26 cellular contexts compared by ENCODE assay signal in the genomic region with DNA sequence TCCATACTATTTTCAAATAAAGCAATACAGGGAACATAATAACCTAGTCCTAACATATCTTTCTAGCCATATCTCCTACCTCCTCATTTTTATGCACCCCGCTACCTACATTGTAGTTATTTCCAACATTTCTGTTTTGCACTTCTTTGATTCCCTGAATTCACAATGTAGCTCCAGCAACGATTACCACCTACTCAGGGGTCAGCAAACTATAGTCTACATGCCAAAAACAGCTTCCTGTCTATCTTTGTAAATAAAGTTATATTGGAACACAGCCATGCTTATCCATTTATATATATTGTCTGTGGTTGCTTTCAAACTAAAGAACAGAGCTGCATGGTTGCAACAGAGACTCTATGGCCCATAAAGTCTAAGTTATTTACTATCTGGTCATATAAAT. TPM values are rescaled to one million over a fixed set of nuclear protein-coding genes. Genes with fewer than 3 reads are reported as not detected.
DNase-seq lines count a peak whose midpoint lies in the region; ATAC-seq, FAIRE-seq and TF ChIP-seq lines count a peak whose summit lies in the region.
"Had no signal": no experiment of that assay in that cellular context is flagged by ENCODE, and none has a peak within 500 bp of the region (broad histone marks: within the 10 kb centered on the region; RNA-seq: fewer than 3 reads in every experiment).

No MANE protein-coding gene starts in this region.

- RAD21 ChIA-PET in GM12878 (lab: Charles Lee; ENCODE audit: unreplicated experiment) = no interaction called here

- H3K23ac ChIP-seq in mesenchymal stem cell (ENCODE audit: low read length in 2 of 2) = no peak overlapping the region

- H3K27ac ChIP-seq in A673 (ENCODE audit: low read depth, low read length, poor library complexity, severe bottlenecking) = no peak overlapping the region
- no peak overlapping the region for H3K27ac ChIP-seq in CD8-positive, alpha-beta T cell (ENCODE audit: low read depth, low read length)
- no peak overlapping the region for H3K27ac ChIP-seq in GM12878 (ENCODE audit: control insufficient read depth, insufficient read depth)
- no peak overlapping the region for H3K27ac ChIP-seq in mesenchymal stem cell (ENCODE audit: low read length, poor library complexity, severe bottlenecking)
- H3K27ac ChIP-seq: BLaER1 had no signal

- no peak overlapping the region for H3K14ac ChIP-seq in mesenchymal stem cell (ENCODE audit: low read length in 2 of 2)

- TF ChIP-seq CTCF in A673 (conservative IDR thresholded peaks at IDR 0.05; ENCODE audit: low read depth, low read length) = no peak
- no peak for TF ChIP-seq CTCF in CD8-positive, alpha-beta T cell (IDR thresholded peaks at IDR 0.05)
- no peak for TF ChIP-seq CTCF in GM12878 (IDR thresholded peaks at IDR 0.05 in 2 of 3, conservative IDR thresholded peaks at IDR 0.05 in 1 of 3; ENCODE audit: control insufficient read depth in 2 of 3, extremely low read depth in 1 of 3, insufficient read depth in 1 of 3, low read depth in 3 of 3, low read length in 3 of 3)
- TF ChIP-seq CTCF in Calu3 (IDR thresholded peaks at IDR 0.05; ENCODE audit: unreplicated experiment) = no peak

- peaks cover 100% of the 10 kb centered on the region for H3K79me2 ChIP-seq in GM12878 (ENCODE audit: control insufficient read depth, insufficient read depth, low read length)

- peaks cover under 1% of the 10 kb centered on the region for H3K9me3 ChIP-seq in A673 (ENCODE audit: low read depth, low read length, poor library complexity, severe bottlenecking)
- no peaks in the 10 kb centered on the region for H3K9me3 ChIP-seq in CD8-positive, alpha-beta T cell (ENCODE audit: low read length)
- no peaks in the 10 kb centered on the region for H3K9me3 ChIP-seq in GM12878 (replicated peaks; ENCODE audit: control insufficient read depth, insufficient read depth, low read length)
- H3K9me3 ChIP-seq in mesenchymal stem cell (ENCODE audit: control insufficient read depth, low read length) = no peaks in the 10 kb centered on the region
- H3K9me3 ChIP-seq: right lobe of liver, SJSA1 had no signal

- H2BK15ac ChIP-seq in mesenchymal stem cell (ENCODE audit: low read depth, poor library complexity, severe bottlenecking) = no peak overlapping the region

- H2BK5ac ChIP-seq in mesenchymal stem cell (ENCODE audit: low read depth, low read length, poor library complexity, severe bottlenecking) = no peak overlapping the region

- peaks cover 3% of the 10 kb centered on the region for H3K36me3 Mint-ChIP-seq in CD8-positive, alpha-beta T cell
- peaks cover 0 to 3% (median 0%) of the 10 kb centered on the region in 3 donors for H3K36me3 Mint-ChIP-seq in naive thymus-derived CD8-positive, alpha-beta T cell
- no peaks in the 10 kb centered on the region for H3K36me3 Mint-ChIP-seq in Calu3 (ENCODE audit: insufficient read depth, unreplicated experiment)

- H3K4me1 ChIP-seq in A673 (ENCODE audit: insufficient read depth, low read length, poor library complexity, severe bottlenecking) = peaks cover 11% of the 10 kb centered on the region
- H3K4me1 ChIP-seq in CD8-positive, alpha-beta T cell (ENCODE audit: insufficient read depth, low read length) = peaks cover 76% of the 10 kb centered on the region
- H3K4me1 ChIP-seq in GM12878 (ENCODE audit: control insufficient read depth, insufficient read depth, low read length) = peaks cover 19% of the 10 kb centered on the region
- no peaks in the 10 kb centered on the region for H3K4me1 ChIP-seq in mesenchymal stem cell (ENCODE audit: control insufficient read depth, insufficient read depth, low read depth, low read length)

- no peak overlapping the region for H4K8ac ChIP-seq in mesenchymal stem cell (ENCODE audit: low read length)

- no peak overlapping the region for H3K9ac ChIP-seq in GM12878 (ENCODE audit: control insufficient read depth, insufficient read depth, low read length)
- H3K9ac ChIP-seq in mesenchymal stem cell (ENCODE audit: low read length) = no peak overlapping the region
- H3K9ac ChIP-seq: BLaER1 had no signal

- H4K91ac ChIP-seq in mesenchymal stem cell (ENCODE audit: low read length) = no peak overlapping the region

- no peak overlapping the region for H3K18ac ChIP-seq in mesenchymal stem cell (ENCODE audit: low read depth in 1 of 2, low read length in 2 of 2)

- no peak overlapping the region for H2BK120ac ChIP-seq in mesenchymal stem cell (ENCODE audit: low read depth, low read length)

- no peaks in the 10 kb centered on the region for H3K36me3 ChIP-seq in A673 (ENCODE audit: insufficient read depth, low read length, poor library complexity, severe bottlenecking)
- no peaks in the 10 kb centered on the region for H3K36me3 ChIP-seq in CD8-positive, alpha-beta T cell (ENCODE audit: insufficient read depth, low read length)
- no peaks in the 10 kb centered on the region; a peak in 1 of 4 replicates for H3K36me3 ChIP-seq in GM12878 (ENCODE audit: control insufficient read depth in 2 of 2, insufficient read depth in 2 of 2, low read length in 1 of 2)
- H3K36me3 ChIP-seq in mesenchymal stem cell (ENCODE audit: control insufficient read depth in 1 of 2, insufficient read depth in 2 of 2, low read depth in 1 of 2, low read length in 2 of 2) = no peaks in the 10 kb centered on the region
- H3K36me3 ChIP-seq: adrenal gland, right lobe of liver, SJSA1 had no signal

- in situ Hi-C loops in GM12878 (cut with MboI) = no loop called here

- H3K4me3 ChIP-seq in A673 (ENCODE audit: low read depth, low read length, poor library complexity, severe bottlenecking) = no peak overlapping the region
- H3K4me3 ChIP-seq in CD8-positive, alpha-beta T cell (ENCODE audit: low read depth, low read length) = no peak overlapping the region
- no peak overlapping the region for H3K4me3 ChIP-seq in GM12878
- no peak overlapping the region for H3K4me3 ChIP-seq in mesenchymal stem cell (ENCODE audit: insufficient read depth in 1 of 2, low read depth in 1 of 2, low read length in 2 of 2)
- H3K4me3 ChIP-seq: BLaER1, lung, right lobe of liver, SJSA1 had no signal

- no peaks in the 10 kb centered on the region for H3K9me3 Mint-ChIP-seq in CD8-positive, alpha-beta T cell
- H3K9me3 Mint-ChIP-seq in naive thymus-derived CD8-positive, alpha-beta T cell = peaks cover 0 to 3% (median 0%) of the 10 kb centered on the region in 9 donors
- H3K9me3 Mint-ChIP-seq in Calu3 (ENCODE audit: low read depth, unreplicated experiment) = no peaks in the 10 kb centered on the region

- WGBS in GM12878 (ENCODE audit: insufficient coverage, insufficient replicate concordance, low lambda C conversion rate, missing lambda C conversion rate) = 50% methylated on average over 2 of the region's 2 CpGs
- 94% methylated on average over 2 of the region's 2 CpGs for WGBS in mesenchymal stem cell

- no peaks in the 10 kb centered on the region for H3K27me3 ChIP-seq in A673 (replicated peaks; ENCODE audit: insufficient read depth, low read depth, low read length, poor library complexity)
- no peaks in the 10 kb centered on the region for H3K27me3 ChIP-seq in CD8-positive, alpha-beta T cell (ENCODE audit: insufficient read depth, low read length)
- no peaks in the 10 kb centered on the region for H3K27me3 ChIP-seq in GM12878 (replicated peaks in 1 of 2; ENCODE audit: control insufficient read depth in 2 of 2, insufficient read depth in 2 of 2, low read length in 1 of 2)
- no peaks in the 10 kb centered on the region for H3K27me3 ChIP-seq in mesenchymal stem cell (ENCODE audit: control insufficient read depth in 1 of 2, insufficient read depth in 1 of 2, low read length in 2 of 2)
- H3K27me3 ChIP-seq: adrenal gland, BLaER1, right lobe of liver, SJSA1 had no signal

- BruUV-seq in A673 (replicated peaks; lab: Mats Ljungman, UMichigan) (no TSS peak), GM12878 (replicated peaks; lab: Mats Ljungman, UMichigan) (no TSS peak), Calu3 (replicated peaks; lab: Mats Ljungman, UMichigan) (no TSS peak)

- no peak overlapping the region for H2AK5ac ChIP-seq in mesenchymal stem cell (ENCODE audit: low read length, severe bottlenecking)

- no peaks in the 10 kb centered on the region for H3K27me3 Mint-ChIP-seq in CD8-positive, alpha-beta T cell (ENCODE audit: low read depth)
- no peaks in the 10 kb centered on the region for H3K27me3 Mint-ChIP-seq in naive thymus-derived CD8-positive, alpha-beta T cell
- H3K27me3 Mint-ChIP-seq in Calu3 (ENCODE audit: unreplicated experiment) = no peaks in the 10 kb centered on the region

- no peak overlapping the region for H3K4me3 Mint-ChIP-seq in CD8-positive, alpha-beta T cell
- H3K4me3 Mint-ChIP-seq in naive thymus-derived CD8-positive, alpha-beta T cell = peak overlapping the region in 9 of 10 donors; percentile 3 to 54 (median 26)
- H3K4me3 Mint-ChIP-seq in Calu3 (ENCODE audit: low read depth, unreplicated experiment) = no peak overlapping the region

- no peak overlapping the region for H2AFZ ChIP-seq in GM12878 (ENCODE audit: control insufficient read depth, low read depth, low read length)
- no peak overlapping the region for H2AFZ ChIP-seq in mesenchymal stem cell (ENCODE audit: low read depth, low read length)

- intact Hi-C loops in A673 (cut with micrococcal nuclease; ENCODE audit: unreplicated experiment) (no loop called here), GM12878 (cut with micrococcal nuclease; ENCODE audit: unreplicated experiment) (no loop called here), Calu3 (cut with micrococcal nuclease; ENCODE audit: unreplicated experiment) (no loop called here)
- intact Hi-C loops in CD8-positive, alpha-beta T cell (cut with DNase I, micrococcal nuclease) = no loop called here

- ATAC-seq in CD8-positive, alpha-beta T cell = no peak
- ATAC-seq in GM12878 (no peak), GM19467 (IDR thresholded peaks at IDR 0.05; ENCODE audit: unreplicated experiment) (no peak)
- no peak for ATAC-seq in naive thymus-derived CD8-positive, alpha-beta T cell

- TF ChIP-seq POLR2A in GM12878 (IDR thresholded peaks at IDR 0.05; ENCODE audit: low read depth, low read length) = no peak

- peaks cover 89% of the 10 kb centered on the region for H3K4me1 Mint-ChIP-seq in CD8-positive, alpha-beta T cell (ENCODE audit: low read depth)
- H3K4me1 Mint-ChIP-seq in naive thymus-derived CD8-positive, alpha-beta T cell = peaks cover 54 to 95% (median 90%) of the 10 kb centered on the region in 4 donors
- H3K4me1 Mint-ChIP-seq in Calu3 (ENCODE audit: low read depth, unreplicated experiment) = peaks cover 23% of the 10 kb centered on the region

- TF ChIP-seq RAD21 in GM12878 (IDR thresholded peaks at IDR 0.05; ENCODE audit: insufficient read depth, low read depth, low read length) = no peak

- SMC1A ChIA-PET in GM12878 (lab: Charles Lee; ENCODE audit: uncharacterized antibody, unreplicated experiment) = interaction anchor here (0.6 to 8.9 kb wide), 8 partner anchors 10 to 168 kb away, joined by 3 to 53 read pairs (median 4); no protein-coding TSS in a partner anchor

- H3K27ac Mint-ChIP-seq in CD8-positive, alpha-beta T cell = peak overlapping the region; percentile 43
- peak overlapping the region in 6 of 10 donors; percentile 11 to 90 (median 65) for H3K27ac Mint-ChIP-seq in naive thymus-derived CD8-positive, alpha-beta T cell
- no peak overlapping the region for H3K27ac Mint-ChIP-seq in Calu3 (ENCODE audit: unreplicated experiment)

- peak; percentile 7 for DNase-seq in A673 (ENCODE audit: low spot score)
- no peak for DNase-seq in CD8-positive, alpha-beta T cell
- DNase-seq in GM12878 (ENCODE audit: low read depth, low spot score) = no peak
- DNase-seq in naive thymus-derived CD8-positive, alpha-beta T cell = no peak
- no peak for DNase-seq in mesenchymal stem cell
- DNase-seq in Calu3 = no peak
- DNase-seq: ACHN; activated gamma-delta T cell; activated T-cell treated with anti-CD3 and anti-CD28 coated beads, Interleukin-2, amount 50 U/mL, for 1 hour; adrenal gland; effector CD8-positive, alpha-beta T cell; erythroblast; glutamatergic neuron; GOT3; KG1; NCI-H1436; NCI-H2107; NCI-H774; stimulated activated CD4-positive, alpha-beta T cell treated with anti-CD3 and anti-CD28 coated beads, Interleukin-4, amount 100 ng/mL, for 1 hour; T-helper 1 cell had no signal

- TF ChIP-seq EP300 in GM12878 (IDR thresholded peaks at IDR 0.05; ENCODE audit: borderline replicate concordance in 1 of 2, control insufficient read depth in 1 of 2, low read depth in 2 of 2, low read length in 2 of 2) = no peak

- FAIRE-seq in GM12878 (lab: Jason Lieb, UNC) = no peak
- FAIRE-seq: TTC549 had no signal

- no peak overlapping the region for H3K4ac ChIP-seq in mesenchymal stem cell (ENCODE audit: low read depth in 1 of 2, low read length in 2 of 2)

- H4K20me1 ChIP-seq in GM12878 (ENCODE audit: control insufficient read depth, insufficient read depth) = no peaks in the 10 kb centered on the region

- CTCF ChIA-PET in A673 (lab: Charles Lee) = no interaction called here
- CTCF ChIA-PET in CD8-positive, alpha-beta T cell (lab: Charles Lee) = interaction anchor here (1.0 to 2.7 kb wide), 2 partner anchors 15 to 135 kb away, joined by 3 to 9 read pairs; no protein-coding TSS in a partner anchor
- CTCF ChIA-PET in GM12878 (lab: Yijun Ruan, JAX) = interaction anchor here (0.9 kb wide), 1 partner anchor 9 kb away, joined by 3 read pairs; no protein-coding TSS in a partner anchor
- CTCF ChIA-PET in Calu3 (lab: Charles Lee) = no interaction called here

- H2BK12ac ChIP-seq in mesenchymal stem cell (ENCODE audit: low read length in 2 of 2) = no peak overlapping the region

- POLR2A ChIA-PET in A673 (lab: Charles Lee; ENCODE audit: low non-redundant PET) (no interaction called here), GM12878 (lab: Charles Lee) (interaction anchor here (0.5 to 2.3 kb wide), 5 partner anchors 10 to 325 kb away, joined by 3 to 8 read pairs (median 4); no protein-coding TSS in a partner anchor)
- POLR2A ChIA-PET in CD8-positive, alpha-beta T cell (lab: Charles Lee) = interaction anchor here (1.0 to 1.2 kb wide), 2 partner anchors 16 to 20 kb away, joined by 3 to 4 read pairs; no protein-coding TSS in a partner anchor
- POLR2A ChIA-PET in naive thymus-derived CD8-positive, alpha-beta T cell (lab: Charles Lee) = no interaction called here

- H3K4me2 ChIP-seq in GM12878 (ENCODE audit: control insufficient read depth, insufficient read depth) = no peak overlapping the region
- no peak overlapping the region for H3K4me2 ChIP-seq in mesenchymal stem cell (ENCODE audit: low read length, poor library complexity, severe bottlenecking)
- H3K4me2 ChIP-seq: BLaER1 had no signal

- H3K79me1 ChIP-seq in mesenchymal stem cell (replicated peaks; ENCODE audit: low read length, poor library complexity, severe bottlenecking) = peaks cover 9% of the 10 kb centered on the region

RNA-seq across cellular contexts. Expression of gene MYCBP2, which starts 16.7 kb away (rescaled TPM):
- total RNA-seq in A673 (2021) (55.5 and 57.8 TPM in 2 replicates), GM12878 (2014; rRNA removed) (126 and 135 TPM in 2 replicates), GM12878 (2014; rRNA removed; fragmentation: Illumina TruSeq; extraction: Trizol) (123 and 135 TPM in 2 replicates), GM12878 (2021) (151 and 152 TPM in 2 replicates), Calu3 (2022) (22.0 and 22.6 TPM in 2 replicates)
- 100 to 1,000 TPM in 1 of 2 experiments, 10 to 100 TPM in 1; 92.3 to 105 TPM for total RNA-seq in CD8-positive, alpha-beta T cell
- 652 and 698 TPM in 2 replicates for total RNA-seq in GM12878 (2013; cell fraction: nucleolus; rRNA removed)
- 54.4 TPM for polyA plus RNA-seq in GM12878 (2011; ENCODE audit: low read depth)
- polyA plus RNA-seq in GM12878 (2011; rRNA removed) (119 and 157 TPM in 2 replicates), GM12878 (2014; fragmentation: Illumina TruSeq; extraction: Trizol) (126 and 149 TPM in 2 replicates), GM12878 (2014; fragmentation: Nextera tagmentation; extraction: Ambion mirVana) (10 to 100 TPM; 51.9 to 56.6 TPM), GM12878 (2014; rRNA removed) (77.0 and 82.4 TPM in 2 replicates), GM12878 (2016; fragmentation: Nextera tagmentation; extraction: Ambion mirVana) (10 to 100 TPM; 56.8 to 62.4 TPM)
- polyA plus RNA-seq in GM12878 (2011; cell fraction: cytosol; rRNA removed) = 92.2 and 110 TPM in 2 replicates
- 164 and 187 TPM in 2 replicates for polyA plus RNA-seq in GM12878 (2011; cell fraction: nucleus; rRNA removed)
- 75.0 and 78.0 TPM in 2 replicates for polyA plus RNA-seq in GM12878 (2012)
- 271 and 396 TPM in 2 replicates for polyA minus RNA-seq in GM12878 (2011; rRNA and poly(A)+ RNA removed)
- 106 and 154 TPM in 2 replicates for polyA minus RNA-seq in GM12878 (2011; cell fraction: cytosol; rRNA and poly(A)+ RNA removed)
- polyA minus RNA-seq in GM12878 (2011; cell fraction: nucleus; rRNA and poly(A)+ RNA removed) = 339 and 523 TPM in 2 replicates
- total RNA-seq in naive thymus-derived CD8-positive, alpha-beta T cell = 100 to 1,000 TPM; 167 to 174 TPM
- polyA plus RNA-seq in naive thymus-derived CD8-positive, alpha-beta T cell = 10 to 100 TPM; 24.2 to 41.4 (median 40.5) TPM
- polyA plus RNA-seq in mesenchymal stem cell (2013, experiment 1 of 2) = 26.9 TPM
- 25.1 TPM for polyA plus RNA-seq in mesenchymal stem cell (2013, experiment 2 of 2)

Comparison
In these comparisons a context has a peak if more than half of its experiments do, and no peak if none do; other contexts are left out.
1. H3K4me3 Mint-ChIP-seq: peak in naive thymus-derived CD8-positive, alpha-beta T cell (9 of 10); none in CD8-positive, alpha-beta T cell (single experiment) and Calu3 (single experiment).
2. CTCF ChIA-PET loops: an anchor here in CD8-positive, alpha-beta T cell (1.0 to 2.7 kb wide) and GM12878 (0.9 kb wide); none called in A673 and Calu3.
3. POLR2A ChIA-PET loops: an anchor here in CD8-positive, alpha-beta T cell (1.0 to 1.2 kb wide) and GM12878 (0.5 to 2.3 kb wide); none called in A673 and naive thymus-derived CD8-positive, alpha-beta T cell.